Comparison of ENCODE assay signal across 1 cellular context in the genomic region with DNA sequence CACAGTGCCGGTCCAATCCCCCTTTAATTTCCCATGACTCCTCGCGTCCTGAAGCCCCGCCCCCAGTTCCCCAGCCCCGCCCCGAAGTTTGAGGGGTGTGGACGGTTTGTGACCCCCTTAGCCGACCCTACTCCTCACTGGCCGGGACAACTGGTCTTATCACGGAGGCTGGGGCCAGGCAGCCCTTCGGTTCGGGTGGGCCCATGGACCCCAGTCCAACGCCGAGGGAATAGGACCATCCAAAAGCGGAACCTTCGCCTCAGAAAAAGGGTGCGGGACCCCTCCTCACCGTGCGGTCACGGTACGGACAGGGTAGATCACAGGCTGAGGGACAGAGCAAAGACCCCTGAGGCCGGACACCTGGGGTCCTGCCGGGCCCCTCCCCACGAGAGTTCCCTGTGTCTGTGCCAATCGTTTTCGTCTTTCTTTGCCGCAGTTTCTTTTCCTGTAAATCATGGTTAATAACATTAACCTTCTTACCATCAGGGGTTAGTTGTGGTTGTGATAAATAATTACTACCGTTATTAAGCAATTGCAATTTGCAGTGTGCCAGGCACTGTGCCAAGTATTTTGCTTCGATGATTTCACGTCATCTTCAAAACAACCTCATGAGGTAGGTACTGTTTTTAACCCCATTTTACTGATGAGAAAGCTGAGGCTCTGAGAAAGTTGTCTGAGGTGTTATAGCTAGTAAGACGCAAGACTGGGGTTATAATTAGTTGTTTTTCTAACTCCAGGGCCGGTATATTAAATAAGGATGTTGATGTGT.
TF ChIP-seq lines count a peak whose summit lies in the region.

No MANE protein-coding gene starts in this region.

TF ChIP-seq in HepG2, 621 proteins besides CTCF, POLR2A, EP300 and RAD21 (continued from another document):
- TF ChIP-seq ZNF34 (CRISPR knock-in tag; IDR thresholded peaks at IDR 0.05; ENCODE audit: borderline replicate concordance) (peak; percentile 61; the same call in 1 of the 2 replicates), ELF4 (CRISPR knock-in tag; IDR thresholded peaks at IDR 0.05; ENCODE audit: borderline replicate concordance) (no peak)
TF ChIP-seq in HepG2: peak in this region for 60.
